11 cellular contexts compared by ENCODE assay signal in the genomic region with DNA sequence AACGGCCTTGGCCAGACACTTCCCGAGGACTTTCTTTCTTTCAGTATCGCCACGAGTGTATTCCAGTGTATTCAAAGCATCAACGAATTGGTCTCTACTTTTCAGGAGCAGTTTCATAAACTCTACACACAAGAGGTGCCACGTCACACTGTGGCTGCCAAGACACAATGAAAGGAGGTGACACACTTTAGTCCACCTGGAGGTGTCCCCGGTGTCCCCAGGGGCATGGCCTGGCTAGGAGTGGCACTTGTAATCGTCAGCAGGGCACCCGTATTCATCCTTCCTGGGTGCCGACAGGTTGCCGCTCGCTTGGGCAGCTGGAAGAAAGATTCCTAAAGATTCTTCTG. TPM values are rescaled to one million over a fixed set of nuclear protein-coding genes. Genes with fewer than 3 reads are reported as not detected.
A peak's percentile ranks its signal among the peaks of the same experiment; 100 is the strongest.
DNase-seq lines count a peak whose midpoint lies in the region; ATAC-seq, FAIRE-seq and TF ChIP-seq lines count a peak whose summit lies in the region.
"Had no signal": no experiment of that assay in that cellular context is flagged by ENCODE, and none has a peak within 500 bp of the region (broad histone marks: within the 10 kb centered on the region; RNA-seq: fewer than 3 reads in every experiment).

No MANE protein-coding gene starts in this region.

- H3K4me3 Mint-ChIP-seq in Calu3 (ENCODE audit: low read depth, unreplicated experiment) (peak overlapping the region; percentile 46), astrocyte (ENCODE audit: unreplicated experiment) (no peak overlapping the region), memory B cell (peak overlapping the region; percentile 38)
- no peak overlapping the region for H3K4me3 Mint-ChIP-seq in activated T-helper 2 cell treated with anti-CD3 and anti-CD28 coated beads, Interferon-gamma antibody, Interleukin-2, Interleukin-4, amounts not matched to agents 10 μg/mL and 5 μg/mL and 100 μg/mL, durations not matched to agents 14 hours and 24 hours and 36 hours (ENCODE audit: low read depth)

- CTCF ChIA-PET in Calu3 (lab: Charles Lee): interaction anchor here (2.1 kb wide), 1 partner anchor 141 kb away, joined by 9 read pairs; no protein-coding TSS in a partner anchor

- peaks cover 77% of the 10 kb centered on the region for H3K79me2 ChIP-seq in astrocyte (ENCODE audit: insufficient read depth, low read length)

- no peaks in the 10 kb centered on the region for H3K27me3 ChIP-seq in astrocyte (ENCODE audit: insufficient read depth, low read length)
- peaks cover 0 to 12% (median 0%) of the 10 kb centered on the region in 7 donors for H3K27me3 ChIP-seq in spleen (replicated peaks in 1 of 7)
- H3K27me3 ChIP-seq in foreskin keratinocyte: no peaks in the 10 kb centered on the region

- H3K36me3 ChIP-seq in astrocyte (ENCODE audit: insufficient read depth, low read length) (no peaks in the 10 kb centered on the region), spleen (peaks cover 0 to 5% (median 0%) of the 10 kb centered on the region in 6 donors)

- no peaks in the 10 kb centered on the region for H4K20me1 ChIP-seq in astrocyte (ENCODE audit: insufficient read depth, low read length)

- no peak for TF ChIP-seq CTCF in Calu3 (IDR thresholded peaks at IDR 0.05; ENCODE audit: unreplicated experiment)
- TF ChIP-seq CTCF in astrocyte (IDR thresholded peaks at IDR 0.05; ENCODE audit: insufficient read depth, low read depth, low read length): no peak
- TF ChIP-seq CTCF in spleen (IDR thresholded peaks at IDR 0.05 in 8 of 11, conservative IDR thresholded peaks at IDR 0.05 in 3 of 11): no peak
- no peak for TF ChIP-seq CTCF in foreskin keratinocyte (conservative IDR thresholded peaks at IDR 0.05)

- no peak overlapping the region for H2AFZ ChIP-seq in astrocyte (ENCODE audit: low read depth, low read length)

- H3K36me3 Mint-ChIP-seq in Calu3 (ENCODE audit: insufficient read depth, unreplicated experiment): peaks cover 84% of the 10 kb centered on the region
- peaks cover 6% of the 10 kb centered on the region for H3K36me3 Mint-ChIP-seq in astrocyte (ENCODE audit: low read depth, unreplicated experiment)
- peaks cover 6% of the 10 kb centered on the region for H3K36me3 Mint-ChIP-seq in memory B cell
- H3K36me3 Mint-ChIP-seq in activated T-helper 2 cell treated with anti-CD3 and anti-CD28 coated beads, Interferon-gamma antibody, Interleukin-2, Interleukin-4, amounts not matched to agents 10 μg/mL and 5 μg/mL and 100 μg/mL, durations not matched to agents 14 hours and 24 hours and 36 hours (ENCODE audit: low read depth): no peaks in the 10 kb centered on the region

- no peak for FAIRE-seq in astrocyte (lab: Jason Lieb, UNC)
- FAIRE-seq: D721Med had no signal

- no peaks in the 10 kb centered on the region for H3K9me3 ChIP-seq in astrocyte (ENCODE audit: insufficient read depth, low read depth, low read length)
- H3K9me3 ChIP-seq in spleen: no peaks in the 10 kb centered on the region

- no peak overlapping the region for H3K4me3 ChIP-seq in astrocyte (ENCODE audit: insufficient read depth, low read depth, low read length)
- H3K4me3 ChIP-seq in spleen: peak overlapping the region in 2 of 8 donors; percentile 23 to 33

- H3K27me3 Mint-ChIP-seq in Calu3 (ENCODE audit: unreplicated experiment): no peaks in the 10 kb centered on the region
- H3K27me3 Mint-ChIP-seq in astrocyte (ENCODE audit: low read depth, unreplicated experiment): no peaks in the 10 kb centered on the region
- H3K27me3 Mint-ChIP-seq in memory B cell: no peaks in the 10 kb centered on the region
- peaks cover 27% of the 10 kb centered on the region for H3K27me3 Mint-ChIP-seq in activated T-helper 2 cell treated with anti-CD3 and anti-CD28 coated beads, Interferon-gamma antibody, Interleukin-2, Interleukin-4, amounts not matched to agents 10 μg/mL and 5 μg/mL and 100 μg/mL, durations not matched to agents 14 hours and 24 hours and 36 hours (ENCODE audit: low read depth)

- no TSS peak for BruUV-seq in Calu3 (replicated peaks; lab: Mats Ljungman, UMichigan)

- intact Hi-C loops in Calu3 (cut with micrococcal nuclease; ENCODE audit: unreplicated experiment): loop anchor here (1.0 to 5.0 kb wide), 6 partner anchors 43 to 310 kb away; no protein-coding TSS in a partner anchor
- intact Hi-C loops in spleen (cut with DNase I; ENCODE audit: low total_unique reads): loop anchor here (10.0 kb wide), 1 partner anchor 122 kb away; no protein-coding TSS in a partner anchor
- intact Hi-C loops in activated T-helper 2 cell treated with anti-CD3 and anti-CD28 coated beads, Interferon-gamma antibody, Interleukin-2, Interleukin-4, amounts not matched to agents 10 μg/mL and 5 μg/mL and 100 μg/mL, durations not matched to agents 14 hours and 24 hours and 36 hours (cut with micrococcal nuclease): no loop called here

- peaks cover 86% of the 10 kb centered on the region for H3K4me1 Mint-ChIP-seq in Calu3 (ENCODE audit: low read depth, unreplicated experiment)
- peaks cover 36% of the 10 kb centered on the region for H3K4me1 Mint-ChIP-seq in astrocyte (ENCODE audit: low read depth, unreplicated experiment)
- peaks cover 62% of the 10 kb centered on the region for H3K4me1 Mint-ChIP-seq in memory B cell
- peaks cover 5% of the 10 kb centered on the region for H3K4me1 Mint-ChIP-seq in activated T-helper 2 cell treated with anti-CD3 and anti-CD28 coated beads, Interferon-gamma antibody, Interleukin-2, Interleukin-4, amounts not matched to agents 10 μg/mL and 5 μg/mL and 100 μg/mL, durations not matched to agents 14 hours and 24 hours and 36 hours (ENCODE audit: low read depth)

- TF ChIP-seq POLR2A in spleen (IDR thresholded peaks at IDR 0.05): no peak

- H3K27ac Mint-ChIP-seq in Calu3 (ENCODE audit: unreplicated experiment) (peak overlapping the region; percentile 89), astrocyte (ENCODE audit: unreplicated experiment) (no peak overlapping the region), memory B cell (peak overlapping the region; percentile 62)
- no peak overlapping the region for H3K27ac Mint-ChIP-seq in activated T-helper 2 cell treated with anti-CD3 and anti-CD28 coated beads, Interferon-gamma antibody, Interleukin-2, Interleukin-4, amounts not matched to agents 10 μg/mL and 5 μg/mL and 100 μg/mL, durations not matched to agents 14 hours and 24 hours and 36 hours

- WGBS in spleen, 5 donors: 41 to 52% (median 46%) methylated on average over 12 of the region's 12 CpGs

- peaks cover 55% of the 10 kb centered on the region for H3K4me1 ChIP-seq in astrocyte (ENCODE audit: insufficient read depth, low read length)
- H3K4me1 ChIP-seq in spleen: peaks cover 66 to 96% (median 91%) of the 10 kb centered on the region in 6 donors
- H3K4me1 ChIP-seq in foreskin keratinocyte: peaks cover 14% of the 10 kb centered on the region

- DNase-seq in Calu3 (peak; percentile 45), astrocyte (ENCODE audit: low read depth) (no peak), memory B cell (ENCODE audit: low spot score in 2 of 2) (no peak), spleen (no peak), foreskin keratinocyte (no peak), NCI-H2107 treated with DMSO at 0.1 percent for 48 hours (lab: John Stamatoyannopoulos, UW; ENCODE audit: unreplicated experiment) (no peak)
- no peak for DNase-seq in activated T-helper 2 cell treated with anti-CD3 and anti-CD28 coated beads, Interferon-gamma antibody, Interleukin-2, Interleukin-4, amounts not matched to agents 10 μg/mL and 5 μg/mL and 100 μg/mL, durations not matched to agents 14 hours and 24 hours and 36 hours (ENCODE audit: low spot score)
- DNase-seq: activated CD4-positive, alpha-beta T cell treated with anti-CD3 and anti-CD28 coated beads for 4 hours; activated naive CD4-positive, alpha-beta T cell treated with anti-CD3 and anti-CD28 coated beads, Interleukin-2, amount 50 U/mL, for 16 hours had no signal

- peak overlapping the region; percentile 40 for H3K4me2 ChIP-seq in astrocyte (ENCODE audit: low read length)

- H3K9me3 Mint-ChIP-seq in Calu3 (ENCODE audit: low read depth, unreplicated experiment) (no peaks in the 10 kb centered on the region), astrocyte (ENCODE audit: unreplicated experiment) (peaks cover 2% of the 10 kb centered on the region), memory B cell (no peaks in the 10 kb centered on the region)
- H3K9me3 Mint-ChIP-seq in activated T-helper 2 cell treated with anti-CD3 and anti-CD28 coated beads, Interferon-gamma antibody, Interleukin-2, Interleukin-4, amounts not matched to agents 10 μg/mL and 5 μg/mL and 100 μg/mL, durations not matched to agents 14 hours and 24 hours and 36 hours: no peaks in the 10 kb centered on the region

- peak overlapping the region; percentile 39 for H3K9ac ChIP-seq in astrocyte (ENCODE audit: low read length)

- ATAC-seq in memory B cell (ENCODE audit: low read depth): no peak
- ATAC-seq in foreskin keratinocyte: no peak
- no peak for ATAC-seq in HG02610 (IDR thresholded peaks at IDR 0.05; ENCODE audit: unreplicated experiment)

- H3K27ac ChIP-seq in astrocyte (ENCODE audit: low read depth, low read length) (peak overlapping the region; percentile 24), spleen (peak overlapping the region; percentile 22 to 93 (median 90)), foreskin keratinocyte (no peak overlapping the region)

RNA-seq across cellular contexts. Expression of a gene that starts 5.0 kb away (rescaled TPM):
- total RNA-seq in Calu3 (2022) (102 and 135 TPM in 2 replicates), astrocyte (92.9 and 105 TPM in 2 replicates), spleen (100 to 1,000 TPM; 122 to 247 (median 152) TPM), foreskin keratinocyte (6.6 and 9.4 TPM in 2 replicates)
- polyA plus RNA-seq in spleen (10 to 100 TPM; 17.7 to 31.4 (median 20.9) TPM), foreskin keratinocyte (2.4 and 2.9 TPM in 2 replicates)
- total RNA-seq in activated T-helper 2 cell treated with anti-CD3 and anti-CD28 coated beads, Interferon-gamma antibody, Interleukin-2, Interleukin-4, amounts not matched to agents 10 μg/mL and 5 μg/mL and 100 μg/mL, durations not matched to agents 14 hours and 24 hours and 36 hours: 5.3 and 8.5 TPM in 2 replicates

Comparison
In these comparisons a context has a peak if more than half of its experiments do, and no peak if none do; other contexts are left out.
1. H3K27ac Mint-ChIP-seq: peak in Calu3 (single experiment) and memory B cell (single experiment); none in astrocyte (single experiment) and activated T-helper 2 cell treated with anti-CD3 and anti-CD28 coated beads, Interferon-gamma antibody, Interleukin-2, Interleukin-4, amounts not matched to agents 10 μg/mL and 5 μg/mL and 100 μg/mL, durations not matched to agents 14 hours and 24 hours and 36 hours (single experiment).
2. H3K4me3 Mint-ChIP-seq: peak in Calu3 (single experiment) and memory B cell (single experiment); none in astrocyte (single experiment) and activated T-helper 2 cell treated with anti-CD3 and anti-CD28 coated beads, Interferon-gamma antibody, Interleukin-2, Interleukin-4, amounts not matched to agents 10 μg/mL and 5 μg/mL and 100 μg/mL, durations not matched to agents 14 hours and 24 hours and 36 hours (single experiment).